8 cellular contexts compared by ENCODE assay signal in genomic region chr5:75236322-75237316, GRCh38. TPM values are rescaled to one million over a fixed set of nuclear protein-coding genes. Genes with fewer than 3 reads are reported as not detected.
DNase-seq lines count a peak whose midpoint lies in the region; ATAC-seq and TF ChIP-seq lines count a peak whose summit lies in the region.

ANKRD31 (minus strand) TSS chr5:75236878; CDS start chr5:75236686, 192 bp downstream.

- peak; percentile 76 for TF ChIP-seq POLR2A in right lobe of liver (IDR thresholded peaks at IDR 0.05)

- peak; percentile 90 to 98 (median 93) for TF ChIP-seq CTCF in right lobe of liver (IDR thresholded peaks at IDR 0.05)

- peaks cover 0 to 10% (median 0%) of the 10 kb centered on the region in 4 donors for H3K4me1 ChIP-seq in right lobe of liver

- H3K27me3 ChIP-seq in right lobe of liver: no peaks in the 10 kb centered on the region

- peak within 1 kb of the TSS; percentile 48 to 77 (median 69) for H3K4me3 ChIP-seq in right lobe of liver

- WGBS in right lobe of liver (ENCODE audit: insufficient coverage, low coverage, low lambda C conversion rate, missing lambda C conversion rate): 2% methylated on average over 19 of the region's 58 CpGs

- peak within 1 kb of the TSS; percentile 49 to 74 (median 63) for H3K27ac ChIP-seq in right lobe of liver

- H3K36me3 ChIP-seq in right lobe of liver: no peaks in the 10 kb centered on the region

- intact Hi-C loops in right lobe of liver (cut with DNase I): no loop called here

- ATAC-seq in HG03439 (IDR thresholded peaks at IDR 0.05; ENCODE audit: unreplicated experiment): peak; percentile 99
- peak; percentile 99 to 100 (median 100) for ATAC-seq in right lobe of liver

- no peaks in the 10 kb centered on the region for H3K9me3 ChIP-seq in right lobe of liver

- DNase-seq in C1 segment of cervical spinal cord (lab: John Stamatoyannopoulos, UW) (peak in 13 of 14 donors; percentile 63 to 94 (median 81)), GM19238 (ENCODE audit: insufficient read length, low spot score) (peak; percentile 86), NCI-H526 (lab: John Stamatoyannopoulos, UW) (peak; percentile 12 to 83), dermis blood vessel endothelial cell (peak; percentile 82), right lobe of liver (peak; percentile 89 to 91 (median 91))
- DNase-seq in activated CD4-positive, alpha-beta T cell treated with anti-CD3 and anti-CD28 coated beads, Interleukin-2, amount 50 U/mL, for 24 hours (ENCODE audit: low read depth in 1 of 2, low spot score in 1 of 2): peak; percentile 75 to 83
- peak; percentile 88 for DNase-seq in stimulated activated CD4-positive, alpha-beta T cell treated with anti-CD3 and anti-CD28 coated beads, Interleukin-4, amount 100 ng/mL, for 24 hours

RNA-seq across cellular contexts. Expression of gene ANKRD31, which starts in this region (rescaled TPM):
- total RNA-seq in dermis blood vessel endothelial cell: 0.05 TPM in 1 of 2 replicates, not detected in the other
- under 1 TPM in 5 of 6 experiments, not detected in 1; 0.02 to 0.15 (median 0.12) TPM for total RNA-seq in right lobe of liver

Comparison
In these comparisons a context has a peak if more than half of its experiments do, and no peak if none do; other contexts are left out.
1. Peak in every context shown above with its lines: DNase-seq, ATAC-seq, H3K4me3 ChIP-seq and H3K27ac ChIP-seq.
2. Peak in DNase-seq in dermis blood vessel endothelial cell; RNA of the gene not detected or under 1 TPM.
3. Peak in DNase-seq, ATAC-seq, H3K4me3 ChIP-seq and H3K27ac ChIP-seq in right lobe of liver; RNA of the gene not detected or under 1 TPM.